In the genomic region with DNA sequence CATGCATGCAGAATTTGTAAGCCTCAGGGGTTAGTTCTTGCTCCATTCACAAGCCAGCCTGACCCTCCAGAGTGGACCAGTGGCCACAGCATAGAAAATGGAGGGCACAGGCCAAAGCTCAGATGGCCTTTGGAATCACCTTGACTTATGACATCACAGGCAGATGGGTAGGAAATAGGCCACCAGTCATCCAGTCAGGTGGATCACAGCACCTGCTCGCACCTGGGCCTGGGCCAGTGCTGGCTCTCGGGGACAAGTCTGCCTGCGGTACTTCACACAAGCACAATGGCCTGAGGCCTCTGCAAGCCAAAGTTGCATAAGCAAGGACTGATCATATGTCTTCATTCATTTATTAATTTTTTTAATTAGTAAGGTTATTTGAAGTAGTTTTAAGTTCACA, we compare ENCODE assay signal across 23 cellular contexts. TPM values are rescaled to one million over a fixed set of nuclear protein-coding genes. Genes with fewer than 3 reads are reported as not detected.
DNase-seq lines count a peak whose midpoint lies in the region; ATAC-seq and TF ChIP-seq lines count a peak whose summit lies in the region.
"Had no signal": no experiment of that assay in that cellular context is flagged by ENCODE, and none has a peak within 500 bp of the region (broad histone marks: within the 10 kb centered on the region; RNA-seq: fewer than 3 reads in every experiment).

No MANE protein-coding gene starts in this region.

- H3K4me1 Mint-ChIP-seq in activated naive CD8-positive, alpha-beta T cell treated with anti-CD3 and anti-CD28 coated beads, Interleukin-2, amount 10 ng/mL, durations not matched to agents 7 days and 5 days, result peaks cover 40% of the 10 kb centered on the region
- H3K4me1 Mint-ChIP-seq in activated naive CD8-positive, alpha-beta T cell treated with anti-CD3 and anti-CD28 coated beads for 36 hours, result peaks cover 21% of the 10 kb centered on the region
- H3K4me1 Mint-ChIP-seq in type B pancreatic cell (ENCODE audit: unreplicated experiment), result peaks cover 30% of the 10 kb centered on the region

- peak overlapping the region in 3 of 5 donors; percentile 47 to 77 (median 52) for H3K27ac ChIP-seq in adrenal gland
- no peak overlapping the region for H3K27ac ChIP-seq in sigmoid colon
- H3K27ac ChIP-seq: C4-2B, PC-9 had no signal

- TF ChIP-seq POLR2A in adrenal gland (IDR thresholded peaks at IDR 0.05), result no peak
- TF ChIP-seq POLR2A in sigmoid colon (IDR thresholded peaks at IDR 0.05), result no peak

- H3K27me3 ChIP-seq in adrenal gland (no peaks in the 10 kb centered on the region), sigmoid colon (no peaks in the 10 kb centered on the region)

- WGBS in adrenal gland, 4 donors, result 61 to 65% (median 62%) methylated on average over 3 of the region's 3 CpGs
- 65 to 66% methylated on average over 3 of the region's 3 CpGs for WGBS in sigmoid colon, 2 donors

- H3K4me1 ChIP-seq in adrenal gland (replicated peaks in 1 of 2) (peaks cover 9 to 32% of the 10 kb centered on the region in 2 donors), sigmoid colon (peaks cover 0 to 9% (median 0%) of the 10 kb centered on the region in 4 donors)

- DNase-seq in activated naive CD8-positive, alpha-beta T cell treated with anti-CD3 and anti-CD28 coated beads, Interleukin-2, amount 10 ng/mL, durations not matched to agents 7 days and 5 days, result peak; percentile 14
- DNase-seq in activated naive CD8-positive, alpha-beta T cell treated with anti-CD3 and anti-CD28 coated beads for 36 hours, result no peak
- DNase-seq in adrenal gland, result peak in 2 of 7 donors; percentile 20 to 44
- peak; percentile 22 for DNase-seq in type B pancreatic cell (ENCODE audit: extremely low spot score, unreplicated experiment)
- no peak for DNase-seq in GM19240 (ENCODE audit: insufficient read length, low spot score)
- no peak for DNase-seq in sigmoid colon
- DNase-seq: Caco-2, DMS79, GF-D8, GOT3, KG1, MM.1S, NCI-H2081, NCI-H345, NCI-H510A treated with DMSO at 0.1 percent for 48 hours, SHP77 treated with DMSO at 0.1 percent for 48 hours had no signal

- H3K36me3 ChIP-seq in adrenal gland (replicated peaks in 1 of 2) (no peaks in the 10 kb centered on the region), sigmoid colon (no peaks in the 10 kb centered on the region)
- H3K36me3 ChIP-seq: HAP-1 had no signal

- H3K9me3 Mint-ChIP-seq in activated naive CD8-positive, alpha-beta T cell treated with anti-CD3 and anti-CD28 coated beads, Interleukin-2, amount 10 ng/mL, durations not matched to agents 7 days and 5 days, result peaks cover 12% of the 10 kb centered on the region
- H3K9me3 Mint-ChIP-seq in activated naive CD8-positive, alpha-beta T cell treated with anti-CD3 and anti-CD28 coated beads for 36 hours, result peaks cover 10% of the 10 kb centered on the region
- H3K9me3 Mint-ChIP-seq in type B pancreatic cell, result peaks cover 9% of the 10 kb centered on the region
- H3K9me3 Mint-ChIP-seq: HFFc6 had no signal

- POLR2A ChIA-PET in activated naive CD8-positive, alpha-beta T cell treated with anti-CD3 and anti-CD28 coated beads, Interleukin-2, amount 10 ng/mL, durations not matched to agents 7 days and 5 days (lab: Charles Lee), result interaction anchor here (0.6 kb wide), 1 partner anchor 26 kb away, joined by 3 read pairs; no protein-coding TSS in a partner anchor

- TF ChIP-seq CTCF in adrenal gland (IDR thresholded peaks at IDR 0.05), result no peak
- TF ChIP-seq CTCF in type B pancreatic cell (conservative IDR thresholded peaks at IDR 0.05), result no peak
- no peak for TF ChIP-seq CTCF in sigmoid colon (IDR thresholded peaks at IDR 0.05)

- TF ChIP-seq EP300 in sigmoid colon (IDR thresholded peaks at IDR 0.05), result no peak

- intact Hi-C loops in adrenal gland (cut with DNase I), result no loop called here
- intact Hi-C loops in sigmoid colon (cut with DNase I), result no loop called here

- H3K36me3 Mint-ChIP-seq in activated naive CD8-positive, alpha-beta T cell treated with anti-CD3 and anti-CD28 coated beads, Interleukin-2, amount 10 ng/mL, durations not matched to agents 7 days and 5 days, result peaks cover 20% of the 10 kb centered on the region
- H3K36me3 Mint-ChIP-seq in activated naive CD8-positive, alpha-beta T cell treated with anti-CD3 and anti-CD28 coated beads for 36 hours, result peaks cover 16% of the 10 kb centered on the region
- peaks cover 10% of the 10 kb centered on the region for H3K36me3 Mint-ChIP-seq in type B pancreatic cell
- H3K36me3 Mint-ChIP-seq: CD8-positive, alpha-beta T cell had no signal

- no peak for ATAC-seq in activated naive CD8-positive, alpha-beta T cell treated with anti-CD3 and anti-CD28 coated beads, Interleukin-2, amount 10 ng/mL, durations not matched to agents 7 days and 5 days (ENCODE audit: low read depth)
- ATAC-seq in esophagus mucosa, result peak; percentile 15
- ATAC-seq: CD8-positive, alpha-beta T cell had no signal

- H3K9me3 ChIP-seq in adrenal gland (replicated peaks in 1 of 3) (no peaks in the 10 kb centered on the region), sigmoid colon (peaks cover 0 to 4% (median 2%) of the 10 kb centered on the region in 4 donors)
- H3K9me3 ChIP-seq: Caco-2, HAP-1 had no signal

- H3K4me3 ChIP-seq in adrenal gland (no peak overlapping the region), sigmoid colon (no peak overlapping the region)
- H3K4me3 ChIP-seq: HAP-1, PC-9 had no signal

- no peak overlapping the region for H3K4me3 Mint-ChIP-seq in activated naive CD8-positive, alpha-beta T cell treated with anti-CD3 and anti-CD28 coated beads, Interleukin-2, amount 10 ng/mL, durations not matched to agents 7 days and 5 days
- no peak overlapping the region for H3K4me3 Mint-ChIP-seq in activated naive CD8-positive, alpha-beta T cell treated with anti-CD3 and anti-CD28 coated beads for 36 hours
- H3K4me3 Mint-ChIP-seq in type B pancreatic cell, result no peak overlapping the region
- H3K4me3 Mint-ChIP-seq: B cell; CD8-positive, alpha-beta T cell; HFFc6 had no signal

- H3K27ac Mint-ChIP-seq in activated naive CD8-positive, alpha-beta T cell treated with anti-CD3 and anti-CD28 coated beads, Interleukin-2, amount 10 ng/mL, durations not matched to agents 7 days and 5 days, result no peak overlapping the region
- H3K27ac Mint-ChIP-seq in activated naive CD8-positive, alpha-beta T cell treated with anti-CD3 and anti-CD28 coated beads for 36 hours, result no peak overlapping the region
- H3K27ac Mint-ChIP-seq in type B pancreatic cell, result no peak overlapping the region
- H3K27ac Mint-ChIP-seq: B cell; CD8-positive, alpha-beta T cell; HFFc6 had no signal

- H3K27me3 Mint-ChIP-seq in activated naive CD8-positive, alpha-beta T cell treated with anti-CD3 and anti-CD28 coated beads, Interleukin-2, amount 10 ng/mL, durations not matched to agents 7 days and 5 days, result peaks cover 3% of the 10 kb centered on the region
- peaks cover 9% of the 10 kb centered on the region for H3K27me3 Mint-ChIP-seq in activated naive CD8-positive, alpha-beta T cell treated with anti-CD3 and anti-CD28 coated beads for 36 hours
- no peaks in the 10 kb centered on the region for H3K27me3 Mint-ChIP-seq in type B pancreatic cell
- H3K27me3 Mint-ChIP-seq: B cell had no signal

RNA-seq across cellular contexts. Expression of a gene that starts 39.3 kb away (rescaled TPM):
- total RNA-seq in activated naive CD8-positive, alpha-beta T cell treated with anti-CD3 and anti-CD28 coated beads, Interleukin-2, amount 10 ng/mL, durations not matched to agents 7 days and 5 days, result 10 to 100 TPM; 16.0 to 16.7 TPM
- total RNA-seq in activated naive CD8-positive, alpha-beta T cell treated with anti-CD3 and anti-CD28 coated beads for 36 hours, result 10 to 100 TPM; 29.4 to 33.7 TPM
- 10 to 100 TPM; 19.4 to 36.4 (median 24.7) TPM for total RNA-seq in adrenal gland
- 10 to 100 TPM; 17.4 to 35.2 (median 31.8) TPM for polyA plus RNA-seq in adrenal gland
- total RNA-seq in esophagus mucosa, result 13.6 TPM
- 19.1 and 23.6 TPM in 2 replicates for total RNA-seq in type B pancreatic cell (ENCODE audit: low replicate concordance)
- total RNA-seq in sigmoid colon, result 10 to 100 TPM in 2 of 4 donors, 1 to 10 TPM in 2; 7.9 to 18.9 (median 12.0) TPM
- polyA plus RNA-seq in sigmoid colon, result 10 to 100 TPM; 16.2 to 37.0 (median 31.2) TPM

Comparison
In these comparisons a context has a peak if more than half of its experiments do, and no peak if none do; other contexts are left out.
1. DNase-seq: peak in activated naive CD8-positive, alpha-beta T cell treated with anti-CD3 and anti-CD28 coated beads, Interleukin-2, amount 10 ng/mL, durations not matched to agents 7 days and 5 days (single experiment) and type B pancreatic cell (single experiment); none in activated naive CD8-positive, alpha-beta T cell treated with anti-CD3 and anti-CD28 coated beads for 36 hours (single experiment), GM19240 (single experiment) and sigmoid colon (single experiment).
2. H3K27ac ChIP-seq: peak in adrenal gland (3 of 5); none in sigmoid colon (0 of 4).